In genomic region chr10:49592726-49593563, GRCh38 we compare ENCODE assay signal across 10 cellular contexts. TPM values are rescaled to one million over a fixed set of nuclear protein-coding genes. Genes with fewer than 3 reads are reported as not detected.
DNase-seq lines count a peak whose midpoint lies in the region; ATAC-seq, FAIRE-seq and TF ChIP-seq lines count a peak whose summit lies in the region.
"Had no signal": no experiment of that assay in that cellular context is flagged by ENCODE, and none has a peak within 500 bp of the region (broad histone marks: within the 10 kb centered on the region; RNA-seq: fewer than 3 reads in every experiment).

No MANE protein-coding gene starts in this region.

- ATAC-seq in HG02610 (IDR thresholded peaks at IDR 0.05; ENCODE audit: unreplicated experiment), result peak; percentile 71

- 0 out of 2 replicates have a peak overlapping the region, but pooled peaks have one; percentile 22 for H2BK12ac ChIP-seq in H1 (ENCODE audit: low read depth, low read length)

- H3K4me3 ChIP-seq in H1 (ENCODE audit: extremely low read depth in 1 of 4, insufficient read depth in 2 of 4, low read depth in 3 of 4, low read length in 4 of 4), result no peak overlapping the region
- H3K4me3 ChIP-seq: BLaER1 treated with 17β-estradiol and CSF1 and Interleukin-3, amounts not matched to agents 10 nM and 100 nM had no signal

- H3K4me1 Mint-ChIP-seq in activated CD4-positive, alpha-beta memory T cell treated with anti-CD3 and anti-CD28 coated beads for 36 hours (ENCODE audit: low read depth), result no peaks in the 10 kb centered on the region

- H2BK20ac ChIP-seq in H1 (ENCODE audit: low read length), result no peak overlapping the region

- H2AK5ac ChIP-seq in H1 (ENCODE audit: low read depth, low read length), result no peak overlapping the region

- TF ChIP-seq CTCF in H1 (IDR thresholded peaks at IDR 0.05; ENCODE audit: control extremely low read depth in 1 of 3, insufficient read depth in 1 of 3, low read depth in 1 of 3, low read length in 3 of 3), result peak; percentile 84 to 96 (median 89)

- H3K27ac Mint-ChIP-seq in activated CD4-positive, alpha-beta memory T cell treated with anti-CD3 and anti-CD28 coated beads for 36 hours, result no peak overlapping the region

- TF ChIP-seq EP300 in H1 (IDR thresholded peaks at IDR 0.05; ENCODE audit: borderline replicate concordance in 1 of 2, low read depth in 2 of 2, low read length in 2 of 2), result no peak

- H3K56ac ChIP-seq in H1 (replicated peaks; ENCODE audit: insufficient read length, low read depth, low read length), result no peak overlapping the region

- peak; percentile 50 to 66 for TF ChIP-seq RAD21 in H1 (IDR thresholded peaks at IDR 0.05 in 1 of 2, conservative IDR thresholded peaks at IDR 0.05 in 1 of 2; ENCODE audit: low read depth in 2 of 2, low read length in 2 of 2)

- H3K4ac ChIP-seq in H1 (replicated peaks; ENCODE audit: insufficient read length, low read depth, low read length), result no peak overlapping the region

- no peaks in the 10 kb centered on the region for H3K9me3 ChIP-seq in H1 (ENCODE audit: insufficient read depth in 2 of 2, low read depth in 1 of 2, low read length in 1 of 2)

- H3K23ac ChIP-seq in H1 (ENCODE audit: insufficient read length), result no peak overlapping the region

- intact Hi-C loops in activated CD4-positive, alpha-beta memory T cell treated with anti-CD3 and anti-CD28 coated beads for 36 hours (cut with micrococcal nuclease), result loop anchor here (1.0 to 5.0 kb wide), 2 partner anchors 631 to 684 kb away; no protein-coding TSS in a partner anchor

- H4K91ac ChIP-seq in H1 (replicated peaks; ENCODE audit: insufficient read length, low read length), result no peak overlapping the region

- no peak overlapping the region for H3K18ac ChIP-seq in H1 (ENCODE audit: extremely low read depth, low read length)

- CTCF ChIA-PET in activated CD4-positive, alpha-beta memory T cell treated with anti-CD3 and anti-CD28 coated beads for 36 hours (lab: Charles Lee), result interaction anchor here (0.5 to 1.9 kb wide), 11 partner anchors 11 to 936 kb away, joined by 3 to 9 read pairs (median 4); partner anchors contain the start of gene ERCC6
- CTCF ChIA-PET in H1 (lab: Charles Lee; ENCODE audit: partially characterized antibody), result interaction anchor here (0.6 to 4.6 kb wide), 51 partner anchors 9 to 944 kb away, joined by 3 to 36 read pairs (median 4); no protein-coding TSS in a partner anchor

- WGBS in H1 (ENCODE audit: extremely low coverage in 1 of 2, insufficient coverage in 1 of 2, insufficient read length in 1 of 2, insufficient replicate concordance in 2 of 2, low coverage in 1 of 2, low lambda C conversion rate in 2 of 2, missing lambda C conversion rate in 1 of 2), 2 experiments, result 60% methylated on average over 9 of the region's 9 CpGs; no CpG with 5 or more reads in 1 of the 2 experiments

- H3K23me2 ChIP-seq in H1 (ENCODE audit: low read depth, low read length), result no peaks in the 10 kb centered on the region

- no peak overlapping the region for H3K14ac ChIP-seq in H1 (ENCODE audit: insufficient read length)

- peak overlapping the region; percentile 34; the same call in 1 of the 2 replicates for H2AFZ ChIP-seq in H1 (ENCODE audit: low read length)

- H4K20me1 ChIP-seq in H1 (replicated peaks in 1 of 2; ENCODE audit: control insufficient read depth in 1 of 2, insufficient read depth in 2 of 2, low read length in 2 of 2), result no peaks in the 10 kb centered on the region

- H4K8ac ChIP-seq in H1 (ENCODE audit: extremely low read depth, insufficient read depth, low read length), result no peak overlapping the region

- H3K9ac ChIP-seq in H1 (replicated peaks in 1 of 4; ENCODE audit: extremely low read depth in 1 of 4, low read depth in 3 of 4, low read length in 3 of 4), result no peak overlapping the region; a peak in 1 of 7 replicates
- H3K9ac ChIP-seq: BLaER1 treated with 17β-estradiol and CSF1 and Interleukin-3, amounts not matched to agents 10 nM and 100 nM had no signal

- POLR2A ChIA-PET in activated CD4-positive, alpha-beta memory T cell treated with anti-CD3 and anti-CD28 coated beads for 36 hours (lab: Charles Lee), result interaction anchor here (1.0 kb wide), 1 partner anchor 31 kb away, joined by 3 read pairs; no protein-coding TSS in a partner anchor
- POLR2A ChIA-PET in H1 (lab: Charles Lee; ENCODE audit: partially characterized antibody), result no interaction called here

- no peaks in the 10 kb centered on the region for H3K36me3 Mint-ChIP-seq in activated CD4-positive, alpha-beta memory T cell treated with anti-CD3 and anti-CD28 coated beads for 36 hours

- no peak overlapping the region for H3K4me3 Mint-ChIP-seq in activated CD4-positive, alpha-beta memory T cell treated with anti-CD3 and anti-CD28 coated beads for 36 hours

- H3K4me2 ChIP-seq in H1 (ENCODE audit: insufficient read depth in 1 of 2, low read depth in 2 of 2, low read length in 2 of 2), result no peak overlapping the region
- H3K4me2 ChIP-seq: BLaER1 treated with 17β-estradiol and CSF1 and Interleukin-3, amounts not matched to agents 10 nM and 100 nM had no signal

- H3K9me3 Mint-ChIP-seq in activated CD4-positive, alpha-beta memory T cell treated with anti-CD3 and anti-CD28 coated beads for 36 hours, result peaks cover 2% of the 10 kb centered on the region

- H2BK120ac ChIP-seq in H1 (replicated peaks; ENCODE audit: low read depth, low read length), result no peak overlapping the region

- no peak overlapping the region for H2BK15ac ChIP-seq in H1 (ENCODE audit: low read length)

- no peaks in the 10 kb centered on the region for H3K79me1 ChIP-seq in H1 (ENCODE audit: low read depth, low read length)

- DNase-seq in NCI-H2081 (lab: John Stamatoyannopoulos, UW) (peak; percentile 61), NCI-H2081 treated with DMSO at 0.1 percent for 48 hours (lab: John Stamatoyannopoulos, UW) (no peak), NCI-H2171 treated with DMSO at 0.1 percent for 48 hours (lab: John Stamatoyannopoulos, UW) (peak; percentile 39), H1 (ENCODE audit: low read depth in 1 of 2, low spot score in 2 of 2) (peak in 1 of 2 experiments; percentile 86), mesenteric fat pad (ENCODE audit: low spot score) (peak; percentile 88)
- peak; percentile 63 for DNase-seq in activated CD4-positive, alpha-beta memory T cell treated with anti-CD3 and anti-CD28 coated beads for 36 hours
- DNase-seq in stimulated activated CD8-positive, alpha-beta memory T cell treated with anti-CD3 and anti-CD28 coated beads, Interleukin-7, amount 100 ng/mL, for 4 hours (ENCODE audit: low read depth in 2 of 2), result peak; percentile 28 to 36

- peaks cover 0 to 7% (median 0%) of the 10 kb centered on the region in 4 experiments; a peak in 3 of 7 replicates for H3K27me3 ChIP-seq in H1 (replicated peaks in 1 of 4; ENCODE audit: control insufficient read depth in 3 of 4, extremely low read depth in 1 of 4, insufficient read depth in 3 of 4, low read length in 3 of 4)
- H3K27me3 ChIP-seq: BLaER1 treated with 17β-estradiol and CSF1 and Interleukin-3, amounts not matched to agents 10 nM and 100 nM had no signal

- no peak overlapping the region for H2BK5ac ChIP-seq in H1 (ENCODE audit: low read depth, low read length)

- no peaks in the 10 kb centered on the region for H3K36me3 ChIP-seq in H1 (ENCODE audit: control insufficient read depth in 2 of 4, insufficient read depth in 4 of 4, low read length in 3 of 4)
- H3K36me3 ChIP-seq: BLaER1 treated with 17β-estradiol and CSF1 and Interleukin-3, amounts not matched to agents 10 nM and 100 nM had no signal

- peak; percentile 89 for FAIRE-seq in H1 (lab: Jason Lieb, UNC)

- no peak overlapping the region for H3K27ac ChIP-seq in H1 (ENCODE audit: low read depth, low read length)
- H3K27ac ChIP-seq: BLaER1 treated with 17β-estradiol and CSF1 and Interleukin-3, amounts not matched to agents 10 nM and 100 nM had no signal

- no peaks in the 10 kb centered on the region for H3K79me2 ChIP-seq in H1 (ENCODE audit: control insufficient read depth in 1 of 2, insufficient read depth in 2 of 2, low read length in 2 of 2)

- H4K5ac ChIP-seq in H1 (ENCODE audit: insufficient read length, low read depth, low read length), result no peak overlapping the region

- H3K27me3 Mint-ChIP-seq in activated CD4-positive, alpha-beta memory T cell treated with anti-CD3 and anti-CD28 coated beads for 36 hours, result peaks cover 23% of the 10 kb centered on the region

- TF ChIP-seq POLR2A in H1 (IDR thresholded peaks at IDR 0.05; ENCODE audit: control extremely low read depth in 1 of 2, low read depth in 2 of 2, low read length in 2 of 2), result no peak

- H3K4me1 ChIP-seq in H1 (replicated peaks in 1 of 4; ENCODE audit: control insufficient read depth in 3 of 4, insufficient read depth in 4 of 4, low read length in 3 of 4), result peaks cover 0 to 4% (median under 1%) of the 10 kb centered on the region in 4 experiments; a peak in 2 of 7 replicates

RNA-seq across cellular contexts. Expression of gene SLC18A3, which starts 17.2 kb away (rescaled TPM):
- not detected for total RNA-seq in activated CD4-positive, alpha-beta memory T cell treated with anti-CD3 and anti-CD28 coated beads for 36 hours
- 0.13 TPM in 1 of 2 replicates, not detected in the other for total RNA-seq in H1 (2021; fragmentation: NEBNext Ultra II Directional; extraction: Animal tissue kit (Norgen Biotek cat#: 25700))
- 0.17 and 0.28 TPM in 2 replicates for polyA plus RNA-seq in H1 (2011; rRNA removed)
- 0.10 TPM for polyA plus RNA-seq in H1 (2011; cell fraction: cytosol; rRNA removed)
- 0.06 TPM for polyA plus RNA-seq in H1 (2011; cell fraction: nucleus; rRNA removed)
- polyA plus RNA-seq in H1 (2012, experiment 1 of 2), result 0.11 to 0.19 TPM (median 0.13 TPM) in 3 of 4 replicates, not detected in the other
- not detected for polyA plus RNA-seq in H1 (2012, experiment 2 of 2)
- polyA plus RNA-seq in H1 (2013, experiment 1 of 2), result 0.04 TPM
- polyA plus RNA-seq in H1 (2013, experiment 2 of 2), result 0.02 TPM
- polyA minus RNA-seq in H1 (2011; rRNA and poly(A)+ RNA removed), result not detected in 2 replicates
- not detected for polyA minus RNA-seq in H1 (2011; cell fraction: cytosol; rRNA and poly(A)+ RNA removed)
- polyA minus RNA-seq in H1 (2011; cell fraction: nucleus; rRNA and poly(A)+ RNA removed), result 0.20 TPM
- total RNA-seq in mesenteric fat pad, result not detected
- polyA plus RNA-seq: esophagus had no signal

RNA-seq across cellular contexts. Expression of gene CHAT, which starts 20.9 kb away (rescaled TPM):
- total RNA-seq in activated CD4-positive, alpha-beta memory T cell treated with anti-CD3 and anti-CD28 coated beads for 36 hours, result not detected
- not detected in 2 replicates for total RNA-seq in H1 (2021; fragmentation: NEBNext Ultra II Directional; extraction: Animal tissue kit (Norgen Biotek cat#: 25700))
- polyA plus RNA-seq in H1 (2011; rRNA removed), result not detected in 2 replicates
- 0.03 TPM for polyA plus RNA-seq in H1 (2011; cell fraction: cytosol; rRNA removed)
- polyA plus RNA-seq in H1 (2011; cell fraction: nucleus; rRNA removed), result not detected
- polyA plus RNA-seq in H1 (2012, experiment 1 of 2), result not detected in 4 replicates
- polyA plus RNA-seq in H1 (2012, experiment 2 of 2), result not detected
- polyA plus RNA-seq in H1 (2013, experiment 1 of 2), result not detected
- polyA plus RNA-seq in H1 (2013, experiment 2 of 2), result not detected
- polyA minus RNA-seq in H1 (2011; rRNA and poly(A)+ RNA removed), result not detected in 2 replicates
- polyA minus RNA-seq in H1 (2011; cell fraction: cytosol; rRNA and poly(A)+ RNA removed), result not detected
- not detected for polyA minus RNA-seq in H1 (2011; cell fraction: nucleus; rRNA and poly(A)+ RNA removed)
- not detected for total RNA-seq in mesenteric fat pad
- polyA plus RNA-seq: esophagus had no signal

RNA-seq across cellular contexts. Expression of gene ERCC6, which starts 54.0 kb away (rescaled TPM):
- 10 to 100 TPM; 17.5 to 18.8 TPM for total RNA-seq in activated CD4-positive, alpha-beta memory T cell treated with anti-CD3 and anti-CD28 coated beads for 36 hours
- 11.9 and 15.8 TPM in 2 replicates for total RNA-seq in H1 (2021; fragmentation: NEBNext Ultra II Directional; extraction: Animal tissue kit (Norgen Biotek cat#: 25700))
- 3.9 and 4.1 TPM in 2 replicates for polyA plus RNA-seq in H1 (2011; rRNA removed)
- 4.2 TPM for polyA plus RNA-seq in H1 (2011; cell fraction: cytosol; rRNA removed)
- polyA plus RNA-seq in H1 (2011; cell fraction: nucleus; rRNA removed), result 11.3 TPM
- 3.6 to 5.8 TPM (median 4.4 TPM) in 4 replicates for polyA plus RNA-seq in H1 (2012, experiment 1 of 2)
- polyA plus RNA-seq in H1 (2012, experiment 2 of 2), result 0.16 TPM
- polyA plus RNA-seq in H1 (2013, experiment 1 of 2), result 3.1 TPM
- polyA plus RNA-seq in H1 (2013, experiment 2 of 2), result 2.6 TPM
- polyA minus RNA-seq in H1 (2011; rRNA and poly(A)+ RNA removed), result 40.8 and 41.5 TPM in 2 replicates
- 6.8 TPM for polyA minus RNA-seq in H1 (2011; cell fraction: cytosol; rRNA and poly(A)+ RNA removed)
- 24.9 TPM for polyA minus RNA-seq in H1 (2011; cell fraction: nucleus; rRNA and poly(A)+ RNA removed)
- total RNA-seq in mesenteric fat pad, result 15.5 TPM
